ENCODE assay signal across 8 cellular contexts in the genomic region with DNA sequence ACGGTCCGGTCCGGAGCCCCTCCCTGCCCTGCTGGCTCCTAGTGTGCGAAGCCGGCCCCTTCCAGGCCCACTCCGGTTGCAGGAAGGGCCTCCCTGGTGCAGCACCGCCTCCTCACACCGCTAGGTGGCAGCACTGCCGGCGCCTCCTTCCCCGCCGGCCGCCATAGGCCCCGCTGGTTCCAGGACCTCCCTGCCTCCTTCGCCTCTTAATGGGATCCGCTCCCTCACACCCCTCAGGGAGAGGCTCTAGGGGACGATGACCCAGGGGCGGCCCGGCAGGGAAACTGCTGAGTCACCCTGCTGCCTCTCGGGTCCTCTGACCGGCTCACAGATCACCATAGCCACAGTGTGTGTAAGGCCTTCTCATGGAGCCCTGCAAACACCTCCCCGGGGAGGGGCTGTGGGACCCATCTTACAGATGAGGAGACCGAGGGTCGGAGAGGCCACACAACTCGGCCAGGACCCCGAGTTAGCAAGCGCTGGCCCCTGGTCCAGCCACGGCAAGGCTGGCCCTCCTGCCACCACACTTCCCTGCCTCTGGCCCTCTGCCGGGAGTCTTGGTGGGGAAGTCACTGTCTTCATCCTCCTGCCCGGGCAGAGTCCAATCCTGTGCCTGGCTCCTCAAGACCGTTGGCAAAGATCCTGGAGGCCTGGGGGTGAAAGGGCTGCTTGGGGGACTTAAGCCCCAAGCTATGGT. TPM values are rescaled to one million over a fixed set of nuclear protein-coding genes. Genes with fewer than 3 reads are reported as not detected.
DNase-seq lines count a peak whose midpoint lies in the region; ATAC-seq and TF ChIP-seq lines count a peak whose summit lies in the region.

No MANE protein-coding gene starts in this region.

- intact Hi-C loops in left ventricle myocardium superior (cut with micrococcal nuclease): no loop called here

- peak; percentile 25 to 54 (median 38) for DNase-seq in CD8-positive, alpha-beta memory T cell
- no peak for DNase-seq in HFF-Myc (ENCODE audit: extremely low read depth, low read depth)
- DNase-seq in activated naive CD4-positive, alpha-beta T cell treated with anti-CD3 and anti-CD28 coated beads, Interleukin-2, amount 50 U/mL, for 72 hours (ENCODE audit: low spot score in 2 of 2): peak; percentile 64 to 78
- peak; percentile 68 for DNase-seq in left ventricle myocardium superior
- no peak for DNase-seq in DMS153 (lab: John Stamatoyannopoulos, UW)
- no peak for DNase-seq in NOMO-1 treated with DMSO at 0.1 percent for 48 hours (lab: John Stamatoyannopoulos, UW; ENCODE audit: unreplicated experiment)

- no peaks in the 10 kb centered on the region for H3K36me3 Mint-ChIP-seq in CD8-positive, alpha-beta memory T cell
- H3K36me3 Mint-ChIP-seq in activated naive CD4-positive, alpha-beta T cell treated with anti-CD3 and anti-CD28 coated beads, Interleukin-2, amount 50 U/mL, for 72 hours: peaks cover 0 to 6% of the 10 kb centered on the region in 2 donors

- no peak overlapping the region for H3K27ac ChIP-seq in CD8-positive, alpha-beta memory T cell (ENCODE audit: low read depth, low read length)

- H3K9me3 ChIP-seq in CD8-positive, alpha-beta memory T cell (ENCODE audit: low read length): no peaks in the 10 kb centered on the region
- H3K9me3 ChIP-seq in skeletal muscle satellite cell (replicated peaks; ENCODE audit: low read length): peaks cover 6% of the 10 kb centered on the region

- POLR2A ChIA-PET in CD8-positive, alpha-beta memory T cell (lab: Charles Lee): no interaction called here

- H3K27me3 ChIP-seq in CD8-positive, alpha-beta memory T cell (ENCODE audit: insufficient read depth, low read length, poor library complexity, severe bottlenecking): peaks cover 7% of the 10 kb centered on the region
- peaks cover 16% of the 10 kb centered on the region for H3K27me3 ChIP-seq in skeletal muscle satellite cell (ENCODE audit: control insufficient read depth, insufficient read depth, low read length)

- peaks cover 21 to 23% of the 10 kb centered on the region in 2 donors for H3K27me3 Mint-ChIP-seq in CD8-positive, alpha-beta memory T cell

- no peaks in the 10 kb centered on the region for H3K9me3 Mint-ChIP-seq in CD8-positive, alpha-beta memory T cell
- H3K9me3 Mint-ChIP-seq in activated naive CD4-positive, alpha-beta T cell treated with anti-CD3 and anti-CD28 coated beads, Interleukin-2, amount 50 U/mL, for 72 hours: no peaks in the 10 kb centered on the region

- H3K4me3 ChIP-seq in CD8-positive, alpha-beta memory T cell (ENCODE audit: low read length): no peak overlapping the region
- no peak overlapping the region for H3K4me3 ChIP-seq in HFF-Myc (replicated peaks; ENCODE audit: low read depth, low read length)
- peak overlapping the region; percentile 16 for H3K4me3 ChIP-seq in skeletal muscle satellite cell (ENCODE audit: low read length)

- no peak overlapping the region for H3K9ac ChIP-seq in skeletal muscle satellite cell (ENCODE audit: low read depth, low read length)

- peak; percentile 90 for TF ChIP-seq CTCF in HFF-Myc (IDR thresholded peaks at IDR 0.05; ENCODE audit: low read depth, low read length, missing control alignments)

- CTCF ChIA-PET in CD8-positive, alpha-beta memory T cell (lab: Charles Lee): interaction anchor here (1.0 kb wide), 1 partner anchor 79 kb away, joined by 3 read pairs; no protein-coding TSS in a partner anchor

- no peaks in the 10 kb centered on the region for H3K36me3 ChIP-seq in CD8-positive, alpha-beta memory T cell (ENCODE audit: insufficient read depth, low read length)
- H3K36me3 ChIP-seq in skeletal muscle satellite cell (ENCODE audit: insufficient read depth, low read length): no peaks in the 10 kb centered on the region

- H3K4me1 ChIP-seq in CD8-positive, alpha-beta memory T cell (ENCODE audit: insufficient read depth, low read length): no peaks in the 10 kb centered on the region
- H3K4me1 ChIP-seq in skeletal muscle satellite cell (ENCODE audit: control insufficient read depth, insufficient read depth, low read length): no peaks in the 10 kb centered on the region

- ATAC-seq in SK-N-SH treated with all-trans-retinoic acid at 6 μM for 48 hours: peak; percentile 89
- peak; percentile 74 to 81 for ATAC-seq in activated naive CD4-positive, alpha-beta T cell treated with anti-CD3 and anti-CD28 coated beads, Interleukin-2, amount 50 U/mL, for 72 hours
- ATAC-seq in left ventricle myocardium superior: peak; percentile 79

- H3K4me1 Mint-ChIP-seq in CD8-positive, alpha-beta memory T cell: peaks cover 6 to 10% (median 6%) of the 10 kb centered on the region in 3 donors

- peak overlapping the region; percentile 39 for H3K4me2 ChIP-seq in skeletal muscle satellite cell (ENCODE audit: low read length)

- H3K4me3 Mint-ChIP-seq in CD8-positive, alpha-beta memory T cell: peak overlapping the region in 1 of 7 donors; percentile 12

- no peak overlapping the region for H3K27ac Mint-ChIP-seq in CD8-positive, alpha-beta memory T cell
- H3K27ac Mint-ChIP-seq in activated naive CD4-positive, alpha-beta T cell treated with anti-CD3 and anti-CD28 coated beads, Interleukin-2, amount 50 U/mL, for 72 hours: no peak overlapping the region

TF ChIP-seq in SK-N-SH treated with all-trans-retinoic acid at 6 μM for 48 hours, 23 proteins besides CTCF, POLR2A, EP300 and RAD21:
- TF ChIP-seq TOX (CRISPR knock-in tag; IDR thresholded peaks at IDR 0.05; ENCODE audit: borderline replicate concordance): no peak
- TF ChIP-seq ESRRG (CRISPR knock-in tag; IDR thresholded peaks at IDR 0.05): no peak
- TF ChIP-seq GLIS3 (CRISPR knock-in tag; IDR thresholded peaks at IDR 0.05): no peak

RNA-seq across cellular contexts. Expression of gene AJAP1, which starts 1.6 kb away (rescaled TPM):
- not detected for total RNA-seq in CD8-positive, alpha-beta memory T cell
- polyA plus RNA-seq in CD8-positive, alpha-beta memory T cell: not detected
- under 1 TPM in 1 of 2 donors, not detected in 1; 0.21 TPM for total RNA-seq in activated naive CD4-positive, alpha-beta T cell treated with anti-CD3 and anti-CD28 coated beads, Interleukin-2, amount 50 U/mL, for 72 hours
- total RNA-seq in left ventricle myocardium superior: 0.05 TPM
- total RNA-seq in skeletal muscle satellite cell (2012; rRNA removed): under 0.01 TPM in 1 of 2 replicates, not detected in the other

Comparison
In these comparisons a context has a peak if more than half of its experiments do, and no peak if none do; other contexts are left out.
1. DNase-seq: peak in CD8-positive, alpha-beta memory T cell (5 of 5), activated naive CD4-positive, alpha-beta T cell treated with anti-CD3 and anti-CD28 coated beads, Interleukin-2, amount 50 U/mL, for 72 hours (2 of 2) and left ventricle myocardium superior (single experiment); none in HFF-Myc (single experiment), DMS153 (single experiment) and NOMO-1 treated with DMSO at 0.1 percent for 48 hours (single experiment).
2. Peak in every context shown above with its lines, with median percentiles within 50 percentile points of each other: ATAC-seq.